1 cellular context compared by ENCODE assay signal in genomic region chr2:135791418-135792190, GRCh38.
TF ChIP-seq lines count a peak whose summit lies in the region.

No MANE protein-coding gene starts in this region.

TF ChIP-seq in HepG2, 621 proteins besides CTCF, POLR2A, EP300 and RAD21:
- peak; percentile 68 for TF ChIP-seq MAFF (IDR thresholded peaks at IDR 0.05; ENCODE audit: low read depth, low read length)
- peak; percentile 65 to 86 for TF ChIP-seq MAFK (conservative IDR thresholded peaks at IDR 0.05 in 1 of 2, IDR thresholded peaks at IDR 0.05 in 1 of 2; ENCODE audit: low read length in 2 of 2)
- TF ChIP-seq ZUFSP (CRISPR knock-in tag; IDR thresholded peaks at IDR 0.05; ENCODE audit: borderline replicate concordance): no peak
- TF ChIP-seq ZNF776 (CRISPR knock-in tag; IDR thresholded peaks at IDR 0.05): no peak
- no peak for TF ChIP-seq HOMEZ (CRISPR knock-in tag; IDR thresholded peaks at IDR 0.05; ENCODE audit: low read depth)
- TF ChIP-seq THAP8 (CRISPR knock-in tag; IDR thresholded peaks at IDR 0.05; ENCODE audit: borderline replicate concordance): no peak
- no peak for TF ChIP-seq ZNF737 (CRISPR knock-in tag; IDR thresholded peaks at IDR 0.05; ENCODE audit: borderline replicate concordance)
- TF ChIP-seq PCBP1 (IDR thresholded peaks at IDR 0.05; ENCODE audit: borderline replicate concordance, low read depth, low read length): no peak
TF ChIP-seq in HepG2: peak in this region for 2.
